Comparison of ENCODE assay signal across 1 cellular context in genomic region chr4:106333186-106333585, GRCh38.
A peak's percentile ranks its signal among the peaks of the same experiment; 100 is the strongest.
TF ChIP-seq lines count a peak whose summit lies in the region.

No MANE protein-coding gene starts in this region.

TF ChIP-seq in HepG2, 621 proteins besides CTCF, POLR2A, EP300 and RAD21:
- TF ChIP-seq HDAC6 (IDR thresholded peaks at IDR 0.05; ENCODE audit: low read depth, low read length) (no peak), ELK4 (CRISPR knock-in tag; IDR thresholded peaks at IDR 0.05; ENCODE audit: borderline replicate concordance) (no peak), EED (CRISPR knock-in tag; IDR thresholded peaks at IDR 0.05) (no peak), ZNF878 (CRISPR knock-in tag; IDR thresholded peaks at IDR 0.05) (no peak), ATF4 (CRISPR knock-in tag; IDR thresholded peaks at IDR 0.05) (0 out of 4 replicates have a peak, but pooled peaks of 1 of the 2 experiments have one; percentile 14), ZNF780A (CRISPR knock-in tag; IDR thresholded peaks at IDR 0.05) (no peak), FOXK2 (IDR thresholded peaks at IDR 0.05) (no peak), ARID5B (CRISPR knock-in tag; IDR thresholded peaks at IDR 0.05) (0 out of 2 replicates have a peak, but pooled peaks have one; percentile 21), MAFG (CRISPR knock-in tag; IDR thresholded peaks at IDR 0.05) (no peak), MTA3 (CRISPR knock-in tag; IDR thresholded peaks at IDR 0.05) (no peak), GTF3A (CRISPR knock-in tag; conservative IDR thresholded peaks at IDR 0.05) (no peak), NCOA1 (CRISPR knock-in tag; IDR thresholded peaks at IDR 0.05) (no peak), SOX13 (IDR thresholded peaks at IDR 0.05) (no peak), SOX13 (CRISPR knock-in tag; conservative IDR thresholded peaks at IDR 0.05 in 1 of 2, IDR thresholded peaks at IDR 0.05 in 1 of 2) (peak in 1 of 2 experiments; percentile 51; a peak in 2 of 4 replicates), FOXA3 (CRISPR knock-in tag; IDR thresholded peaks at IDR 0.05) (0 out of 2 replicates have a peak, but pooled peaks have one; percentile 29), BCL6 (CRISPR knock-in tag; IDR thresholded peaks at IDR 0.05) (peak; percentile 59; the same call in 1 of the 2 replicates), ZNF883 (CRISPR knock-in tag; IDR thresholded peaks at IDR 0.05; ENCODE audit: not compliant biosample characterization) (no peak), GATAD2A (CRISPR knock-in tag; IDR thresholded peaks at IDR 0.05) (peak; percentile 42; the same call in 1 of the 2 replicates), ZNF672 (CRISPR knock-in tag; IDR thresholded peaks at IDR 0.05) (no peak), ZNF788 (CRISPR knock-in tag; IDR thresholded peaks at IDR 0.05; ENCODE audit: borderline replicate concordance) (no peak), EEA1 (CRISPR knock-in tag; IDR thresholded peaks at IDR 0.05; ENCODE audit: borderline replicate concordance) (no peak), HMGXB4 (CRISPR knock-in tag; IDR thresholded peaks at IDR 0.05; ENCODE audit: borderline replicate concordance in 1 of 2, low read depth in 1 of 2) (no peak), SOX6 (IDR thresholded peaks at IDR 0.05) (no peak), SOX6 (CRISPR knock-in tag; IDR thresholded peaks at IDR 0.05) (peak; percentile 49; the same call in 1 of the 2 replicates), STAT6 (CRISPR knock-in tag; IDR thresholded peaks at IDR 0.05; ENCODE audit: borderline replicate concordance) (no peak), ZBTB7B (CRISPR knock-in tag; IDR thresholded peaks at IDR 0.05) (no peak), PHF21A (CRISPR knock-in tag; IDR thresholded peaks at IDR 0.05) (no peak), GFI1 (CRISPR knock-in tag; IDR thresholded peaks at IDR 0.05; ENCODE audit: borderline replicate concordance) (peak; percentile 74; the same call in 1 of the 2 replicates), ONECUT2 (CRISPR knock-in tag; IDR thresholded peaks at IDR 0.05) (peak; percentile 41; the same call in 1 of the 2 replicates), SRY (CRISPR knock-in tag; IDR thresholded peaks at IDR 0.05) (no peak), HNF4A (CRISPR knock-in tag; IDR thresholded peaks at IDR 0.05) (peak; percentile 55), ELF3 (CRISPR knock-in tag; IDR thresholded peaks at IDR 0.05) (peak; percentile 47; the same call in 1 of the 2 replicates), ARID3A (IDR thresholded peaks at IDR 0.05; ENCODE audit: low read depth, low read length) (peak; percentile 80; the same call in 1 of the 2 replicates), CCDC6 (CRISPR knock-in tag; IDR thresholded peaks at IDR 0.05) (no peak)
